17 cellular contexts compared by ENCODE assay signal in genomic region chr7:129307592-129307991, GRCh38.
"Had no signal": no experiment of that assay in that cellular context is flagged by ENCODE, and none has a peak within 500 bp of the region (broad histone marks: within the 10 kb centered on the region; RNA-seq: fewer than 3 reads in every experiment).

No MANE protein-coding gene starts in this region.

- H3K4me1 ChIP-seq: ascending aorta, left lung had no signal

- H3K27me3 ChIP-seq: ascending aorta, left lung, stomach had no signal

- H3K4me3 ChIP-seq: ascending aorta, left lung, stomach had no signal

- DNase-seq: activated CD4-positive, alpha-beta T cell treated with anti-CD3 and anti-CD28 coated beads for 1 hour; activated CD4-positive, alpha-beta T cell treated with anti-CD3 and anti-CD28 coated beads, Interleukin-2, amount 50 U/mL, for 48 hours; activated CD8-positive, alpha-beta memory T cell treated with anti-CD3 and anti-CD28 coated beads, Interleukin-2, amount 10 ng/mL, durations not matched to agents 7 days and 5 days; activated gamma-delta T cell treated with Interleukin-2 at 50 U/mL for 16 hours; activated naive CD8-positive, alpha-beta T cell treated with anti-CD3 and anti-CD28 coated beads, Interleukin-2, amount 10 ng/mL, durations not matched to agents 7 days and 5 days; activated T-cell treated with anti-CD3 and anti-CD28 coated beads, Interleukin-2, amount 50 U/mL, for 24 hours; cortex of kidney; effector memory CD8-positive, alpha-beta T cell; erythroblast; left lung; mesendoderm; occipital lobe; stimulated activated CD4-positive, alpha-beta T cell treated with anti-CD3 and anti-CD28 coated beads, Interleukin-15, amount 100 ng/mL, for 24 hours; stimulated activated CD4-positive, alpha-beta T cell treated with anti-CD3 and anti-CD28 coated beads, Interleukin-4, amount 100 ng/mL, for 4 hours; stomach; T1000 had no signal

- ATAC-seq: activated CD8-positive, alpha-beta memory T cell treated with anti-CD3 and anti-CD28 coated beads, Interleukin-2, amount 10 ng/mL, durations not matched to agents 7 days and 5 days; effector memory CD8-positive, alpha-beta T cell had no signal

- H3K27ac ChIP-seq: ascending aorta, left lung, stomach had no signal

- H3K36me3 ChIP-seq: ascending aorta, left lung, stomach had no signal

- H3K9me3 ChIP-seq: ascending aorta, left lung had no signal
